Comparison of ENCODE assay signal across 20 cellular contexts in genomic region chr14:56152221-56152620, GRCh38.
DNase-seq lines count a peak whose midpoint lies in the region; ATAC-seq and TF ChIP-seq lines count a peak whose summit lies in the region.
"Had no signal": no experiment of that assay in that cellular context is flagged by ENCODE, and none has a peak within 500 bp of the region (broad histone marks: within the 10 kb centered on the region; RNA-seq: fewer than 3 reads in every experiment).

No MANE protein-coding gene starts in this region.

- peak overlapping the region; percentile 99 for H3K27ac ChIP-seq in DND-41 (ENCODE audit: low read length)

- H3K4me3 ChIP-seq in DND-41 (ENCODE audit: low read depth in 1 of 2, low read length in 2 of 2) = no peak overlapping the region
- H3K4me3 ChIP-seq in Loucy (ENCODE audit: low read length, poor library complexity, severe bottlenecking) = peak overlapping the region; percentile 18
- H3K4me3 ChIP-seq: BLaER1, GM12878 had no signal

- no peak for ATAC-seq in DND-41 (ENCODE audit: insufficient read depth, low read depth)
- ATAC-seq: GM12878 had no signal

- no peak for DNase-seq in DND-41
- DNase-seq in foreskin melanocyte = peak; percentile 71
- no peak for DNase-seq in activated T-cell treated with anti-CD3 and anti-CD28 coated beads, Interleukin-2, amount 50 U/mL, for 1 hour
- no peak for DNase-seq in activated CD8-positive, alpha-beta memory T cell treated with anti-CD3 and anti-CD28 coated beads, Interleukin-2, amount 50 U/mL, for 48 hours
- DNase-seq in stimulated activated CD4-positive, alpha-beta T cell treated with anti-CD3 and anti-CD28 coated beads, Interleukin-4, amount 100 ng/mL, for 4 hours = no peak
- DNase-seq: 8988T; ACHN; BE2C; C1 segment of cervical spinal cord; Caco-2; Calu3; CD4-positive, alpha-beta memory T cell; CD4-positive, CD25-positive, alpha-beta regulatory T cell; CD8-positive, alpha-beta memory T cell; DMS79 treated with DMSO at 0.1 percent for 48 hours; EL; GDM1 had no signal

- peaks cover 98% of the 10 kb centered on the region for H3K4me1 ChIP-seq in DND-41 (ENCODE audit: insufficient read depth, low read length)
- peaks cover 82% of the 10 kb centered on the region for H3K4me1 ChIP-seq in Loucy (ENCODE audit: insufficient read depth, low read length, poor library complexity, severe bottlenecking)
- H3K4me1 ChIP-seq: BE2C, Caco-2 had no signal

- H3K4me2 ChIP-seq in DND-41 (ENCODE audit: insufficient read depth, low read length) = peak overlapping the region; percentile 73; the same call in 1 of the 2 replicates
- H3K4me2 ChIP-seq in Loucy (ENCODE audit: low read depth, low read length, poor library complexity, severe bottlenecking) = peak overlapping the region; percentile 71
- H3K4me2 ChIP-seq: BLaER1 had no signal

- no peaks in the 10 kb centered on the region for H3K9me3 ChIP-seq in DND-41 (ENCODE audit: insufficient read depth, low read length, severe bottlenecking)
- no peaks in the 10 kb centered on the region for H3K9me3 ChIP-seq in Loucy (ENCODE audit: insufficient read depth, low read depth, low read length)
- H3K9me3 ChIP-seq: BE2C, Caco-2 had no signal

- peaks cover 6% of the 10 kb centered on the region; the same call in 1 of the 2 replicates for H3F3A ChIP-seq in Loucy (ENCODE audit: low read depth)

- H4K20me1 ChIP-seq in DND-41 (ENCODE audit: insufficient read depth, low read length) (no peaks in the 10 kb centered on the region), Loucy (ENCODE audit: insufficient read depth, low read length, poor library complexity, severe bottlenecking) (peaks cover 87% of the 10 kb centered on the region)

- no peaks in the 10 kb centered on the region for H3K27me3 ChIP-seq in DND-41 (ENCODE audit: insufficient read depth, low read length, poor library complexity)
- H3K27me3 ChIP-seq in Loucy (ENCODE audit: insufficient read depth, low read length, poor library complexity, severe bottlenecking) = no peaks in the 10 kb centered on the region
- H3K27me3 ChIP-seq: BE2C, BLaER1 had no signal

- TF ChIP-seq CTCF in DND-41 (IDR thresholded peaks at IDR 0.05; ENCODE audit: borderline replicate concordance, extremely low read depth, low read length, poor library complexity, severe bottlenecking) = no peak
- no peak for TF ChIP-seq CTCF in Loucy (conservative IDR thresholded peaks at IDR 0.05; ENCODE audit: low read length)

- 0 out of 2 replicates have a peak overlapping the region, but pooled peaks have one; percentile 63 for H3K9ac ChIP-seq in DND-41 (ENCODE audit: low read depth, low read length)
- peak overlapping the region; percentile 65 for H3K9ac ChIP-seq in Loucy (ENCODE audit: low read depth, low read length, poor library complexity, severe bottlenecking)
- H3K9ac ChIP-seq: BLaER1 had no signal

- H3K79me2 ChIP-seq in DND-41 (ENCODE audit: insufficient read depth, low read length) = peaks cover 99% of the 10 kb centered on the region
- peaks cover 100% of the 10 kb centered on the region for H3K79me2 ChIP-seq in Loucy (ENCODE audit: insufficient read depth, low read length)

- no peaks in the 10 kb centered on the region for H3K36me3 ChIP-seq in DND-41 (ENCODE audit: insufficient read depth, low read length)
- no peaks in the 10 kb centered on the region; the same call in 1 of the 2 replicates for H3K36me3 ChIP-seq in Loucy (ENCODE audit: insufficient read depth, low read length)
- H3K36me3 ChIP-seq: BE2C had no signal

- no peaks in the 10 kb centered on the region for H3K9me2 ChIP-seq in Loucy (replicated peaks; ENCODE audit: low read depth, low read length)

- H2AFZ ChIP-seq in DND-41 (ENCODE audit: low read depth, low read length) (no peak overlapping the region), Loucy (ENCODE audit: low read length) (no peak overlapping the region)
